15 cellular contexts compared by ENCODE assay signal in genomic region chr2:46779447-46779941, GRCh38.
A peak's percentile ranks its signal among the peaks of the same experiment; 100 is the strongest.
DNase-seq lines count a peak whose midpoint lies in the region; ATAC-seq and TF ChIP-seq lines count a peak whose summit lies in the region.
"Had no signal": no experiment of that assay in that cellular context is flagged by ENCODE, and none has a peak within 500 bp of the region (broad histone marks: within the 10 kb centered on the region; RNA-seq: fewer than 3 reads in every experiment).

No MANE protein-coding gene starts in this region.

- H3K18ac ChIP-seq in trophoblast cell (ENCODE audit: low read length): no peak overlapping the region

- no peak for TF ChIP-seq CTCF in fibroblast of mammary gland (conservative IDR thresholded peaks at IDR 0.05; ENCODE audit: control insufficient read depth, insufficient read depth, low read depth, low read length)

- DNase-seq in HCEC 1CT: peak; percentile 34
- peak; percentile 59 for DNase-seq in fibroblast of mammary gland (ENCODE audit: low read depth)
- DNase-seq in trophoblast cell: peak; percentile 73 to 89
- DNase-seq in Ammon's horn (ENCODE audit: low spot score): no peak
- DNase-seq: activated CD8-positive, alpha-beta memory T cell treated with anti-CD3 and anti-CD28 coated beads, Interleukin-2, amount 50 U/mL, for 48 hours; DMS 273 treated with DMSO at 0.1 percent for 48 hours; erythroblast; NCI-H1694; NCI-H510A had no signal

- H2AFZ ChIP-seq in trophoblast cell (ENCODE audit: insufficient read depth, low read length, poor library complexity): no peak overlapping the region

- H3K4ac ChIP-seq in trophoblast cell (ENCODE audit: low read depth, low read length): no peak overlapping the region

- H2BK5ac ChIP-seq in trophoblast cell (ENCODE audit: low read depth, low read length, poor library complexity): no peak overlapping the region

- H3K4me1 ChIP-seq in trophoblast cell (ENCODE audit: control insufficient read depth in 1 of 2, insufficient read depth in 2 of 2, low read length in 2 of 2): peaks cover 0 to 2% of the 10 kb centered on the region in 2 experiments

- no peak overlapping the region for H4K8ac ChIP-seq in trophoblast cell (ENCODE audit: low read depth, low read length)

- no peak overlapping the region for H4K91ac ChIP-seq in trophoblast cell (ENCODE audit: low read depth, low read length)

- H3K4me2 ChIP-seq in trophoblast cell (ENCODE audit: low read length): no peak overlapping the region

- no peaks in the 10 kb centered on the region for H3K9me3 ChIP-seq in trophoblast cell (ENCODE audit: insufficient read depth, low read depth, low read length)

- H3K79me2 ChIP-seq in trophoblast cell (ENCODE audit: control insufficient read depth, insufficient read depth, low read length, poor library complexity): no peaks in the 10 kb centered on the region

- H2AK5ac ChIP-seq in trophoblast cell (ENCODE audit: low read length): no peak overlapping the region

- ATAC-seq in SK-N-SH treated with all-trans-retinoic acid at 6 μM for 48 hours: peak; percentile 16; the same call in 2 of the 3 replicates
- ATAC-seq in GM19455 (IDR thresholded peaks at IDR 0.05; ENCODE audit: unreplicated experiment): no peak
- ATAC-seq in HG03442 (IDR thresholded peaks at IDR 0.05; ENCODE audit: unreplicated experiment): no peak
- ATAC-seq in HG02678 (IDR thresholded peaks at IDR 0.05; ENCODE audit: unreplicated experiment): no peak
- ATAC-seq: activated naive CD4-positive, alpha-beta T cell treated with anti-CD3 and anti-CD28 coated beads, Interleukin-2, amount 50 U/mL, for 72 hours; Panc1 had no signal

- H3K4me3 ChIP-seq in fibroblast of mammary gland (ENCODE audit: control insufficient read depth, low read depth, low read length) (no peak overlapping the region), trophoblast cell (ENCODE audit: low read depth, low read length) (no peak overlapping the region)

- H3K14ac ChIP-seq in trophoblast cell (ENCODE audit: low read length): no peak overlapping the region

- H3K27me3 ChIP-seq in trophoblast cell (ENCODE audit: insufficient read depth, low read length): no peaks in the 10 kb centered on the region

- H4K12ac ChIP-seq in trophoblast cell (ENCODE audit: low read depth, low read length): no peak overlapping the region

- no peak overlapping the region for H3K9ac ChIP-seq in trophoblast cell (ENCODE audit: low read length)

- H3K23ac ChIP-seq in trophoblast cell (ENCODE audit: low read length): no peak overlapping the region

- H3K79me1 ChIP-seq in trophoblast cell (ENCODE audit: low read length): no peaks in the 10 kb centered on the region

- H2BK120ac ChIP-seq in trophoblast cell (ENCODE audit: insufficient read depth, low read length, poor library complexity): no peak overlapping the region

- WGBS in trophoblast cell (ENCODE audit: extremely low coverage, insufficient coverage, insufficient read length): no CpG with 5 or more reads among the region's 4 CpGs

- H3K36me3 ChIP-seq in trophoblast cell (ENCODE audit: control insufficient read depth in 1 of 2, insufficient read depth in 2 of 2, low read length in 2 of 2): no peaks in the 10 kb centered on the region

- H2BK12ac ChIP-seq in trophoblast cell (ENCODE audit: low read length): no peak overlapping the region

- H3K27ac ChIP-seq in trophoblast cell (ENCODE audit: low read depth, low read length): no peak overlapping the region

TF ChIP-seq in SK-N-SH treated with all-trans-retinoic acid at 6 μM for 48 hours, 23 proteins besides CTCF, POLR2A, EP300 and RAD21:
- TF ChIP-seq SNAI2 (CRISPR knock-in tag; IDR thresholded peaks at IDR 0.05) (no peak), PATZ1 (CRISPR knock-in tag; IDR thresholded peaks at IDR 0.05; ENCODE audit: borderline replicate concordance) (no peak), PPARA (CRISPR knock-in tag; IDR thresholded peaks at IDR 0.05; ENCODE audit: borderline replicate concordance) (no peak), POU6F1 (CRISPR knock-in tag; IDR thresholded peaks at IDR 0.05; ENCODE audit: borderline replicate concordance, low read depth) (no peak), ZC3H10 (CRISPR knock-in tag; IDR thresholded peaks at IDR 0.05) (no peak), TOX (CRISPR knock-in tag; IDR thresholded peaks at IDR 0.05; ENCODE audit: borderline replicate concordance) (no peak), ZNF8 (CRISPR knock-in tag; IDR thresholded peaks at IDR 0.05) (no peak), OSR1 (CRISPR knock-in tag; IDR thresholded peaks at IDR 0.05) (no peak), RARB (CRISPR knock-in tag; IDR thresholded peaks at IDR 0.05) (no peak), ZFP3 (CRISPR knock-in tag; IDR thresholded peaks at IDR 0.05) (no peak), ZNF565 (CRISPR knock-in tag; conservative IDR thresholded peaks at IDR 0.05; ENCODE audit: low read depth) (no peak)
